ENCODE assay signal across 23 cellular contexts in genomic region chr10:4088354-4089066, GRCh38.
"Had no signal": no experiment of that assay in that cellular context is flagged by ENCODE, and none has a peak within 500 bp of the region (broad histone marks: within the 10 kb centered on the region; RNA-seq: fewer than 3 reads in every experiment).

No MANE protein-coding gene starts in this region.

- H3K36me3 ChIP-seq: adrenal gland, ascending aorta, heart right ventricle, neutrophil, ovary, prostate gland, spleen, stomach, suprapubic skin, tibial nerve had no signal

- H3K36me3 Mint-ChIP-seq: activated CD8-positive, alpha-beta memory T cell treated with anti-CD3 and anti-CD28 coated beads, Interleukin-2, amount 10 ng/mL, durations not matched to agents 7 days and 5 days; activated naive CD8-positive, alpha-beta T cell; memory B cell had no signal

- H3K4me1 Mint-ChIP-seq: activated CD8-positive, alpha-beta memory T cell treated with anti-CD3 and anti-CD28 coated beads, Interleukin-2, amount 10 ng/mL, durations not matched to agents 7 days and 5 days had no signal

- H3K27ac ChIP-seq: adrenal gland, ascending aorta, heart right ventricle, neutrophil, ovary, prostate gland, spleen, stomach, suprapubic skin, tibial nerve had no signal

- H3K9me3 ChIP-seq: adrenal gland, ascending aorta, heart right ventricle, neutrophil, ovary, prostate gland, spleen, stomach, suprapubic skin, tibial nerve had no signal

- H3K27me3 Mint-ChIP-seq: activated CD8-positive, alpha-beta memory T cell treated with anti-CD3 and anti-CD28 coated beads, Interleukin-2, amount 10 ng/mL, durations not matched to agents 7 days and 5 days; activated CD8-positive, alpha-beta T cell treated with anti-CD3 and anti-CD28 coated beads for 36 hours; activated naive CD8-positive, alpha-beta T cell; memory B cell had no signal

- H3K27ac Mint-ChIP-seq: activated CD8-positive, alpha-beta memory T cell treated with anti-CD3 and anti-CD28 coated beads, Interleukin-2, amount 10 ng/mL, durations not matched to agents 7 days and 5 days; activated naive CD8-positive, alpha-beta T cell; memory B cell; nephron had no signal

- ATAC-seq: activated CD8-positive, alpha-beta memory T cell treated with anti-CD3 and anti-CD28 coated beads, Interleukin-2, amount 10 ng/mL, durations not matched to agents 7 days and 5 days; activated CD8-positive, alpha-beta T cell treated with anti-CD3 and anti-CD28 coated beads for 36 hours; heart right ventricle; left colon; SK-N-SH treated with all-trans-retinoic acid at 6 μM for 48 hours had no signal

- H3K9me3 Mint-ChIP-seq: activated CD8-positive, alpha-beta T cell treated with anti-CD3 and anti-CD28 coated beads for 36 hours; nephron had no signal

- H3K4me3 ChIP-seq: adrenal gland, ascending aorta, heart right ventricle, ovary, prostate gland, spleen, stomach, suprapubic skin, tibial nerve had no signal

- H3K27me3 ChIP-seq: ascending aorta, heart right ventricle, neutrophil, ovary, spleen, stomach, suprapubic skin, tibial nerve had no signal

- DNase-seq: activated CD8-positive, alpha-beta memory T cell treated with anti-CD3 and anti-CD28 coated beads, Interleukin-2, amount 10 ng/mL, durations not matched to agents 7 days and 5 days; activated CD8-positive, alpha-beta T cell treated with anti-CD3 and anti-CD28 coated beads for 36 hours; adrenal gland; central memory CD4-positive, alpha-beta T cell; dermis blood vessel endothelial cell; effector CD8-positive, alpha-beta T cell; erythroblast; foreskin fibroblast; heart right ventricle; left colon; ovary; spleen; stomach had no signal

- FAIRE-seq: keratinocyte had no signal

- H3K4me1 ChIP-seq: prostate gland had no signal

- H3K4me3 Mint-ChIP-seq: activated CD8-positive, alpha-beta memory T cell treated with anti-CD3 and anti-CD28 coated beads, Interleukin-2, amount 10 ng/mL, durations not matched to agents 7 days and 5 days; activated CD8-positive, alpha-beta T cell treated with anti-CD3 and anti-CD28 coated beads for 36 hours; activated naive CD8-positive, alpha-beta T cell; memory B cell; nephron had no signal
